1 cellular context compared by ENCODE assay signal in genomic region chr1:111747282-111747734, GRCh38.
TF ChIP-seq lines count a peak whose summit lies in the region.

No MANE protein-coding gene starts in this region.

TF ChIP-seq in K562, 482 proteins besides CTCF, POLR2A, EP300 and RAD21 (continued from another document and continues in another):
- TF ChIP-seq HCFC1 (IDR thresholded peaks at IDR 0.05; ENCODE audit: low read depth, low read length) (no peak), SMARCA4 (IDR thresholded peaks at IDR 0.05) (no peak), PATZ1 (CRISPR knock-in tag; IDR thresholded peaks at IDR 0.05; ENCODE audit: borderline replicate concordance) (no peak), E2F6 (IDR thresholded peaks at IDR 0.05; ENCODE audit: borderline replicate concordance in 1 of 2, extremely low read depth in 1 of 2, insufficient read depth in 1 of 2, insufficient read length in 1 of 2, low read depth in 1 of 2, low read length in 1 of 2, poor library complexity in 1 of 2, severe bottlenecking in 1 of 2) (no peak), ZNF197 (CRISPR knock-in tag; IDR thresholded peaks at IDR 0.05; ENCODE audit: low read depth) (no peak), MAZ (CRISPR knock-in tag; conservative IDR thresholded peaks at IDR 0.05 in 1 of 2, IDR thresholded peaks at IDR 0.05 in 1 of 2) (no peak), POLR2AphosphoS5 (IDR thresholded peaks at IDR 0.05; ENCODE audit: control insufficient read depth, insufficient read depth, low read depth, low read length) (no peak), MIER1 (IDR thresholded peaks at IDR 0.05; ENCODE audit: low read depth) (no peak), ZNF146 (CRISPR knock-in tag; IDR thresholded peaks at IDR 0.05; ENCODE audit: unreplicated experiment) (no peak), FOXK2 (conservative IDR thresholded peaks at IDR 0.05 in 1 of 2, IDR thresholded peaks at IDR 0.05 in 1 of 2; ENCODE audit: low read depth in 2 of 2) (no peak), ZNF695 (CRISPR knock-in tag; IDR thresholded peaks at IDR 0.05) (no peak), ZBTB9 (CRISPR knock-in tag; IDR thresholded peaks at IDR 0.05) (no peak), ZNF263 (CRISPR knock-in tag; IDR thresholded peaks at IDR 0.05; ENCODE audit: borderline replicate concordance) (no peak), HNRNPK (IDR thresholded peaks at IDR 0.05; ENCODE audit: low read depth, low read length, poor library complexity, severe bottlenecking) (no peak), ZNF24 (IDR thresholded peaks at IDR 0.05) (peak; percentile 63; the same call in 1 of the 2 replicates), EP400 (IDR thresholded peaks at IDR 0.05) (no peak), LARP7 (IDR thresholded peaks at IDR 0.05) (no peak), NFE2 (IDR thresholded peaks at IDR 0.05; ENCODE audit: low read depth) (peak; percentile 48; the same call in 1 of the 2 replicates), UBTF (IDR thresholded peaks at IDR 0.05; ENCODE audit: borderline replicate concordance in 1 of 2, low read depth in 2 of 2, low read length in 2 of 2) (no peak), HMG20A (CRISPR knock-in tag; conservative IDR thresholded peaks at IDR 0.05) (no peak), MNT (conservative IDR thresholded peaks at IDR 0.05) (peak in 1 of 2 experiments; percentile 27; a peak in 1 of 4 replicates), NR2F6 (CRISPR knock-in tag; IDR thresholded peaks at IDR 0.05) (no peak), XRCC4 (IDR thresholded peaks at IDR 0.05; ENCODE audit: extremely low read depth, insufficient read depth, insufficient read length) (no peak), RFX7 (CRISPR knock-in tag; IDR thresholded peaks at IDR 0.05) (no peak), ZBTB40 (IDR thresholded peaks at IDR 0.05) (peak; percentile 45), ZBTB40 (CRISPR knock-in tag; IDR thresholded peaks at IDR 0.05) (no peak), ELK1 (CRISPR knock-in tag; IDR thresholded peaks at IDR 0.05) (no peak), ARID3B (CRISPR knock-in tag; IDR thresholded peaks at IDR 0.05; ENCODE audit: borderline replicate concordance) (no peak), HOXB6 (CRISPR knock-in tag; IDR thresholded peaks at IDR 0.05; ENCODE audit: borderline replicate concordance) (no peak), ZNF655 (CRISPR knock-in tag; IDR thresholded peaks at IDR 0.05) (no peak), ZNF512 (tag; IDR thresholded peaks at IDR 0.05) (no peak)
